Comparison of ENCODE assay signal across 8 cellular contexts in genomic region chr3:75641107-75641517, GRCh38. TPM values are rescaled to one million over a fixed set of nuclear protein-coding genes. Genes with fewer than 3 reads are reported as not detected.
DNase-seq lines count a peak whose midpoint lies in the region; ATAC-seq, FAIRE-seq and TF ChIP-seq lines count a peak whose summit lies in the region.
"Not testable (repeated sequence)": the region's sequence is repeated elsewhere in the genome, so short reads cannot be mapped to it uniquely, and the experiment has no call there.

No MANE protein-coding gene starts in this region.

- not testable (repeated sequence) for H3K27me3 ChIP-seq in GM23338 (ENCODE audit: insufficient read depth); astrocyte (ENCODE audit: insufficient read depth, low read length); neutrophil

- DNase-seq in A172 (ENCODE audit: low spot score), result peak; percentile 1
- DNase-seq in GM23338 (ENCODE audit: low spot score), result peak; percentile 93
- peak; percentile 77 for DNase-seq in astrocyte (ENCODE audit: low read depth)
- peak; percentile 77 for DNase-seq in fibroblast of gingiva (ENCODE audit: low read depth)
- DNase-seq in islet precursor cell, result peak; percentile 97
- DNase-seq in stimulated activated CD4-positive, alpha-beta T cell treated with anti-CD3 and anti-CD28 coated beads, Interleukin-4, amount 100 ng/mL, for 48 hours (ENCODE audit: low read depth in 2 of 2), result peak; percentile 14 to 22

- H3K4me3 ChIP-seq in GM23338, result peak overlapping the region; percentile 59
- H3K4me3 ChIP-seq in astrocyte (ENCODE audit: insufficient read depth, low read depth, low read length), result peak overlapping the region; percentile 70
- peak overlapping the region; percentile 59 to 63 for H3K4me3 ChIP-seq in neutrophil (ENCODE audit: low read depth in 1 of 2, low read length in 1 of 2)

- H3K36me3 ChIP-seq in GM23338 (ENCODE audit: insufficient read depth); astrocyte (ENCODE audit: insufficient read depth, low read length); neutrophil: not testable (repeated sequence)

- H2AFZ ChIP-seq in GM23338, result 0 out of 2 replicates have a peak overlapping the region, but pooled peaks have one; percentile 2
- peak overlapping the region; percentile 91 for H2AFZ ChIP-seq in astrocyte (ENCODE audit: low read depth, low read length)

- not testable (repeated sequence) for H3K27ac ChIP-seq in GM23338 (ENCODE audit: low read depth); astrocyte (ENCODE audit: low read depth, low read length); neutrophil

- H4K20me1 ChIP-seq in GM23338 (replicated peaks; ENCODE audit: insufficient read depth); astrocyte (ENCODE audit: insufficient read depth, low read length): not testable (repeated sequence)

- H3K9me3 ChIP-seq in astrocyte (ENCODE audit: insufficient read depth, low read depth, low read length); neutrophil: not testable (repeated sequence)

- H3K4me3 Mint-ChIP-seq in GM23338 (peak overlapping the region; percentile 92), astrocyte (ENCODE audit: unreplicated experiment) (peak overlapping the region; percentile 94)
- peak overlapping the region; percentile 84 for H3K4me3 Mint-ChIP-seq in T-helper 1 cell treated with Interleukin-12 subunit alpha and Interleukin-12 subunit beta and Interleukin-4 antibody, amounts not matched to agents 30 μg/mL and 1 μg/mL, for 36 hours

- peak overlapping the region; percentile 91 for H3K4me2 ChIP-seq in GM23338
- peak overlapping the region; percentile 91 for H3K4me2 ChIP-seq in astrocyte (ENCODE audit: low read length)

- not testable (repeated sequence) for H3K27me3 Mint-ChIP-seq in GM23338 (ENCODE audit: insufficient read depth, low read depth, poor library complexity); T-helper 1 cell treated with Interleukin-12 subunit alpha and Interleukin-12 subunit beta and Interleukin-4 antibody, amounts not matched to agents 30 μg/mL and 1 μg/mL, for 36 hours (ENCODE audit: low read depth); astrocyte (ENCODE audit: low read depth, unreplicated experiment)

- not testable (repeated sequence) for TF ChIP-seq CTCF in GM23338 (conservative IDR thresholded peaks at IDR 0.05; ENCODE audit: low read depth in 2 of 2); astrocyte (IDR thresholded peaks at IDR 0.05; ENCODE audit: insufficient read depth, low read depth, low read length); neutrophil (IDR thresholded peaks at IDR 0.05)

- FAIRE-seq in astrocyte (lab: Jason Lieb, UNC), result not testable (repeated sequence)

- not testable (repeated sequence) for H3K36me3 Mint-ChIP-seq in GM23338 (ENCODE audit: low read depth); T-helper 1 cell treated with Interleukin-12 subunit alpha and Interleukin-12 subunit beta and Interleukin-4 antibody, amounts not matched to agents 30 μg/mL and 1 μg/mL, for 36 hours (ENCODE audit: low read depth); astrocyte (ENCODE audit: low read depth, unreplicated experiment)

- not testable (repeated sequence) for H3F3A ChIP-seq in GM23338 (replicated peaks; ENCODE audit: low read depth)

- not testable (repeated sequence) for H3K79me2 ChIP-seq in GM23338 (replicated peaks; ENCODE audit: insufficient read depth); astrocyte (ENCODE audit: insufficient read depth, low read length)

- peak overlapping the region; percentile 78 for H3K9ac ChIP-seq in astrocyte (ENCODE audit: low read length)

- H3K27ac Mint-ChIP-seq in GM23338 (peak overlapping the region; percentile 88), astrocyte (ENCODE audit: unreplicated experiment) (peak overlapping the region; percentile 85)
- not testable (repeated sequence) for H3K27ac Mint-ChIP-seq in T-helper 1 cell treated with Interleukin-12 subunit alpha and Interleukin-12 subunit beta and Interleukin-4 antibody, amounts not matched to agents 30 μg/mL and 1 μg/mL, for 36 hours

- H3K4me1 Mint-ChIP-seq in GM23338 (peaks cover 23% of the 10 kb centered on the region; the same call in 2 of the 3 replicates), astrocyte (ENCODE audit: low read depth, unreplicated experiment) (peaks cover 10% of the 10 kb centered on the region)
- peaks cover 19% of the 10 kb centered on the region for H3K4me1 Mint-ChIP-seq in T-helper 1 cell treated with Interleukin-12 subunit alpha and Interleukin-12 subunit beta and Interleukin-4 antibody, amounts not matched to agents 30 μg/mL and 1 μg/mL, for 36 hours (ENCODE audit: low read depth)

- not testable (repeated sequence) for H3K9me3 Mint-ChIP-seq in GM23338; T-helper 1 cell treated with Interleukin-12 subunit alpha and Interleukin-12 subunit beta and Interleukin-4 antibody, amounts not matched to agents 30 μg/mL and 1 μg/mL, for 36 hours; astrocyte (ENCODE audit: unreplicated experiment)

- ATAC-seq in GM23338, result peak; percentile 32; the same call in 1 of the 3 replicates

- not testable (repeated sequence) for H3K4me1 ChIP-seq in GM23338 (ENCODE audit: insufficient read depth); astrocyte (ENCODE audit: insufficient read depth, low read length)
- H3K4me1 ChIP-seq in neutrophil (ENCODE audit: control insufficient read depth in 1 of 2, insufficient read depth in 1 of 2, low read depth in 1 of 2, low read length in 1 of 2), result peaks cover 6 to 12% of the 10 kb centered on the region in 2 experiments

- not testable (repeated sequence) for H3K9me2 ChIP-seq in GM23338 (ENCODE audit: insufficient read depth)

TF ChIP-seq in GM23338, 12 proteins besides CTCF, POLR2A, EP300 and RAD21:
- peak; percentile 96 for TF ChIP-seq ETS1 (IDR thresholded peaks at IDR 0.05)
- TF ChIP-seq CREB1 (CRISPR knock-in tag; IDR thresholded peaks at IDR 0.05; ENCODE audit: low read depth), result peak; percentile 92

RNA-seq across cellular contexts. Expression of gene FRG2C, which starts 23.0 kb away (rescaled TPM):
- total RNA-seq in A172 (2014; rRNA removed; shearing (Covaris generic)), result not detected in 2 replicates
- 0.10 TPM in 1 of 2 replicates, not detected in the other for total RNA-seq in GM23338 (2014; rRNA removed; shearing (Covaris generic))
- polyA plus RNA-seq in GM23338 (2016; fragmentation: Nextera tagmentation; extraction: Ambion mirVana), result 0.23 and 0.37 TPM in 2 replicates
- total RNA-seq in astrocyte, result not detected in 2 replicates

Comparison
In these comparisons a context has a peak if more than half of its experiments do, and no peak if none do; other contexts are left out.
1. DNase-seq: peak in every context shown above with its lines; median percentile 97 in islet precursor cell; 93 in GM23338; 77 in astrocyte; 77 in fibroblast of gingiva; 18 in stimulated activated CD4-positive, alpha-beta T cell treated with anti-CD3 and anti-CD28 coated beads, Interleukin-4, amount 100 ng/mL, for 48 hours; 1 in A172.